9 cellular contexts compared by ENCODE assay signal in the genomic region with DNA sequence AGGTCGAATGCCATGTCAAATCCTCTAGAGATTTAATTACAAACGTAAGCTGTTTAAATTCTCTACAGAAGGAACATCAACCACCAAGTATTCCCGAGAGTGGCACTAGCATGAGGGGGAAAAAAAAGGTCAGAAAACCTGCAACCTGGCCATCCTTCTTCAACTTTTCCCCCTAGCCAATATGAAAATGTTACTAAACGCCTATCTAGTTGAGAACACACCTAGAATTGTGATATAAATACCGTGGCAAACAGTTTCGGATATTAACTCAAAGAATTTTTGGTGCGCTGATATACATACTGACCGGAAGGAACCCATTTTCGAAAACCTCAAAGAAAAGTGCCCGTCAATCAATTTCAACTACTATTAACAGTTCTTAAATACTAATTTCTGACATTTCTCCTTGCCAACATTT. TPM values are rescaled to one million over a fixed set of nuclear protein-coding genes. Genes with fewer than 3 reads are reported as not detected.
DNase-seq lines count a peak whose midpoint lies in the region; ATAC-seq and TF ChIP-seq lines count a peak whose summit lies in the region.
"Had no signal": no experiment of that assay in that cellular context is flagged by ENCODE, and none has a peak within 500 bp of the region (broad histone marks: within the 10 kb centered on the region; RNA-seq: fewer than 3 reads in every experiment).

No MANE protein-coding gene starts in this region.

- H3K27ac ChIP-seq in OCI-LY7 (ENCODE audit: low read depth, low read length, poor library complexity, severe bottlenecking) (peak overlapping the region; percentile 80), epithelial cell of prostate (peak overlapping the region; percentile 89)

- H3K27ac Mint-ChIP-seq in progenitor cell of endocrine pancreas, result peak overlapping the region; percentile 100

- peak overlapping the region; percentile 100 for H3K4me3 Mint-ChIP-seq in progenitor cell of endocrine pancreas (ENCODE audit: low read depth)

- H3K4me3 ChIP-seq in GM12864 (ENCODE audit: low read depth, low read length) (peak overlapping the region; percentile 80), OCI-LY7 (ENCODE audit: low read depth, low read length, poor library complexity, severe bottlenecking) (peak overlapping the region; percentile 95)

- no peak for DNase-seq in GM12864 (ENCODE audit: low read depth)
- peak; percentile 44 for DNase-seq in OCI-LY7 (ENCODE audit: low spot score)
- DNase-seq in epithelial cell of prostate (ENCODE audit: low read depth, low spot score), result no peak
- DNase-seq in progenitor cell of endocrine pancreas (ENCODE audit: low spot score, unreplicated experiment), result no peak
- no peak for DNase-seq in SKM-1 treated with dmso at 0.1 percent for 144 hours (lab: John Stamatoyannopoulos, UW; ENCODE audit: unreplicated experiment)
- DNase-seq in DMS79 treated with DMSO at 0.1 percent for 48 hours (lab: John Stamatoyannopoulos, UW), result no peak
- DNase-seq: NCI-H1417 treated with DMSO at 0.1 percent for 48 hours had no signal

- H4K20me1 ChIP-seq in OCI-LY7 (ENCODE audit: insufficient read depth, low read length), result peaks cover 59% of the 10 kb centered on the region

- H3K4me1 ChIP-seq in OCI-LY7 (ENCODE audit: insufficient read depth, low read length, poor library complexity, severe bottlenecking), result peaks cover 48% of the 10 kb centered on the region

- no peaks in the 10 kb centered on the region for H3K9me3 Mint-ChIP-seq in progenitor cell of endocrine pancreas (ENCODE audit: low read depth)

- H3K9me3 ChIP-seq in OCI-LY7 (ENCODE audit: low read length), result peaks cover 6% of the 10 kb centered on the region; the same call in 1 of the 2 replicates

- H3K4me1 Mint-ChIP-seq in progenitor cell of endocrine pancreas (ENCODE audit: low read depth), result peaks cover 43% of the 10 kb centered on the region

- H3K27me3 Mint-ChIP-seq in progenitor cell of endocrine pancreas, result no peaks in the 10 kb centered on the region

- ATAC-seq in GM19395 (IDR thresholded peaks at IDR 0.05; ENCODE audit: unreplicated experiment) (no peak), GM18873 (IDR thresholded peaks at IDR 0.05; ENCODE audit: low FRiP score, unreplicated experiment) (no peak)

- peaks cover 67% of the 10 kb centered on the region for H3K36me3 ChIP-seq in OCI-LY7 (ENCODE audit: insufficient read depth, low read length)

- H2AFZ ChIP-seq in OCI-LY7 (ENCODE audit: low read length), result no peak overlapping the region

- H3K4me2 ChIP-seq in OCI-LY7 (ENCODE audit: low read length), result peak overlapping the region; percentile 89

- CTCF ChIA-PET in OCI-LY7 (lab: Charles Lee; ENCODE audit: unreplicated experiment), result no interaction called here

- intact Hi-C loops in OCI-LY7 (cut with micrococcal nuclease; ENCODE audit: unreplicated experiment), result loop anchor here (5.0 kb wide), 1 partner anchor 170 kb away; no protein-coding TSS in a partner anchor

- TF ChIP-seq CTCF in GM12864 (IDR thresholded peaks at IDR 0.05; ENCODE audit: low read depth, low read length, missing control alignments) (no peak), OCI-LY7 (conservative IDR thresholded peaks at IDR 0.05; ENCODE audit: low read length) (no peak), progenitor cell of endocrine pancreas (IDR thresholded peaks at IDR 0.05; ENCODE audit: unreplicated experiment) (no peak)

- POLR2A ChIA-PET in OCI-LY7 (lab: Charles Lee), result interaction anchor here (1.1 to 2.5 kb wide), 2 partner anchors 10 to 31 kb away, joined by 3 to 6 read pairs; no protein-coding TSS in a partner anchor

- H3K9me2 ChIP-seq in OCI-LY7 (ENCODE audit: insufficient read depth, low read length), result no peaks in the 10 kb centered on the region

- BruUV-seq in OCI-LY7 (replicated peaks; lab: Mats Ljungman, UMichigan), result no TSS peak

- peaks cover 69% of the 10 kb centered on the region for H3K79me2 ChIP-seq in OCI-LY7 (ENCODE audit: insufficient read depth, low read depth, low read length)

- H3K36me3 Mint-ChIP-seq in progenitor cell of endocrine pancreas (ENCODE audit: insufficient read depth), result peaks cover 39% of the 10 kb centered on the region

RNA-seq across cellular contexts. Expression of gene HNRNPC, which starts 1.8 kb away (rescaled TPM):
- 887 and 1,000 TPM in 2 replicates for total RNA-seq in OCI-LY7 (2014; rRNA removed; shearing (Covaris generic))
- total RNA-seq in OCI-LY7 (2022), result 897 and 969 TPM in 2 replicates
- total RNA-seq in progenitor cell of endocrine pancreas, result 676 and 690 TPM in 2 replicates

RNA-seq across cellular contexts. Expression of gene RPGRIP1, which starts 12.4 kb away (rescaled TPM):
- total RNA-seq in OCI-LY7 (2014; rRNA removed; shearing (Covaris generic)), result 0.13 TPM in 1 of 2 replicates, not detected in the other
- total RNA-seq in OCI-LY7 (2022) (0.39 and 0.51 TPM in 2 replicates), progenitor cell of endocrine pancreas (0.19 and 0.58 TPM in 2 replicates)
